Comparison of ENCODE assay signal across 33 cellular contexts in the genomic region with DNA sequence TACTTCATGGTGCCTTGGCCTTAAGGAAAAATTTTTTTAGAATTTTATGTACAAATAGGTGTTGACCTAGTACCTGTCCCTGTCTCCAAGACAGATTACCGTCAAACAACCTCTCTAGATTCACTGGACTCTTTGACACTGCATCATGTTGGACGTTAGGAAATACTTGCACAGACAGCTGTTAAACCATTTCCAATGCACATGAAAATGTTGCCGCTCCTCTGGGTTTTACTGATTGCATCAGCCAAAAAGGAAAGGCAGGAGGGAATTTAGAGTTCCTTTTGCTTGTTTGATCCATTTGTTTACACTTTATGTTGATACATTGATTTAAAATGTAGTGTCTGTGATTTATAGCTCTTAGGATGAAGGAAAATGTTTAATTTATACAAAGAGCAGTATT.
"Had no signal": no experiment of that assay in that cellular context is flagged by ENCODE, and none has a peak within 500 bp of the region (broad histone marks: within the 10 kb centered on the region; RNA-seq: fewer than 3 reads in every experiment).

No MANE protein-coding gene starts in this region.

- H3K4me2 ChIP-seq: KMS-11 had no signal

- H3K4me3 ChIP-seq: MG63 had no signal

- DNase-seq: Karpas-422, Kasumi-1, MG63, MV-4-11, NCI-H1048, NCI-H1092, NCI-H1092 treated with DMSO at 0.1 percent for 48 hours, NCI-H1105, NCI-H1105 treated with DMSO at 0.1 percent for 48 hours, NCI-H1417, NCI-H1417 treated with DMSO at 0.1 percent for 48 hours, NCI-H1436, NCI-H1436 treated with DMSO at 0.1 percent for 48 hours, NCI-H146, NCI-H1694, NCI-H1694 treated with DMSO at 0.1 percent for 48 hours, NCI-H187, NCI-H187 treated with DMSO at 0.1 percent for 48 hours, NCI-H2029, NCI-H2029 treated with DMSO at 0.1 percent for 48 hours, NCI-H2081, NCI-H2107, NCI-H2171, NCI-H2171 treated with DMSO at 0.1 percent for 48 hours, NCI-H2227 treated with DMSO at 0.1 percent for 48 hours, NCI-H226, NCI-H345, NCI-H446, NCI-H446 treated with DMSO at 0.1 percent for 48 hours, NCI-H510A, NCI-H510A treated with DMSO at 0.1 percent for 48 hours, NCI-H524 had no signal

- H3K9ac ChIP-seq: KMS-11 had no signal

- H3K27ac ChIP-seq: KMS-11 had no signal

- H3K27me3 ChIP-seq: MG63 had no signal

- H3K9me3 ChIP-seq: MG63 had no signal
